In genomic region chr1:91742848-91743292, GRCh38 we compare ENCODE assay signal across 11 cellular contexts.
DNase-seq lines count a peak whose midpoint lies in the region; ATAC-seq and TF ChIP-seq lines count a peak whose summit lies in the region.
"Had no signal": no experiment of that assay in that cellular context is flagged by ENCODE, and none has a peak within 500 bp of the region (broad histone marks: within the 10 kb centered on the region; RNA-seq: fewer than 3 reads in every experiment).

No MANE protein-coding gene starts in this region.

- H3K27me3 Mint-ChIP-seq in activated CD4-positive, alpha-beta memory T cell treated with anti-CD3 and anti-CD28 coated beads for 36 hours = no peaks in the 10 kb centered on the region
- no peaks in the 10 kb centered on the region for H3K27me3 Mint-ChIP-seq in activated CD4-positive, alpha-beta memory T cell treated with anti-CD3 and anti-CD28 coated beads, Interleukin-2, amount 10 ng/mL, durations not matched to agents 7 days and 5 days

- H3K79me2 ChIP-seq in mammary epithelial cell (ENCODE audit: insufficient read depth, low read length) = no peaks in the 10 kb centered on the region

- CTCF ChIA-PET in activated CD4-positive, alpha-beta memory T cell treated with anti-CD3 and anti-CD28 coated beads for 36 hours (lab: Charles Lee) = no interaction called here
- CTCF ChIA-PET in activated CD4-positive, alpha-beta memory T cell treated with anti-CD3 and anti-CD28 coated beads, Interleukin-2, amount 10 ng/mL, durations not matched to agents 7 days and 5 days (lab: Charles Lee) = no interaction called here
- CTCF ChIA-PET in mammary epithelial cell (lab: Charles Lee; ENCODE audit: low non-redundant PET) = no interaction called here

- in situ Hi-C loops in mammary epithelial cell (cut with MboI; ENCODE audit: low sequenced_read_pairs in 2 of 2) = no loop called here

- H3K4me3 ChIP-seq in mammary epithelial cell (replicated peaks in 1 of 3; ENCODE audit: insufficient read depth in 1 of 3, low read depth in 2 of 3, low read length in 3 of 3) (no peak overlapping the region), uterus (no peak overlapping the region)
- H3K4me3 ChIP-seq: tibial nerve had no signal

- peak; percentile 29 for DNase-seq in activated CD4-positive, alpha-beta memory T cell treated with anti-CD3 and anti-CD28 coated beads for 36 hours
- no peak for DNase-seq in activated CD4-positive, alpha-beta memory T cell treated with anti-CD3 and anti-CD28 coated beads, Interleukin-2, amount 10 ng/mL, durations not matched to agents 7 days and 5 days
- DNase-seq in mammary epithelial cell (peak; percentile 55), kidney tubule cell (ENCODE audit: low spot score) (peak; percentile 56), uterus (peak; percentile 68 to 78)
- no peak for DNase-seq in activated effector memory CD4-positive, alpha-beta T cell treated with Interleukin-2 at 50 U/mL for 16 hours
- DNase-seq: activated naive CD4-positive, alpha-beta T cell treated with Interleukin-2 at 50 U/mL for 16 hours; OCI-M1 had no signal

- H3K36me3 ChIP-seq in mammary epithelial cell (ENCODE audit: insufficient read depth, low read length) = no peaks in the 10 kb centered on the region
- no peaks in the 10 kb centered on the region for H3K36me3 ChIP-seq in uterus

- no peaks in the 10 kb centered on the region for H3K4me1 Mint-ChIP-seq in activated CD4-positive, alpha-beta memory T cell treated with anti-CD3 and anti-CD28 coated beads for 36 hours (ENCODE audit: low read depth)
- no peaks in the 10 kb centered on the region for H3K4me1 Mint-ChIP-seq in activated CD4-positive, alpha-beta memory T cell treated with anti-CD3 and anti-CD28 coated beads, Interleukin-2, amount 10 ng/mL, durations not matched to agents 7 days and 5 days

- peaks cover 35% of the 10 kb centered on the region for H3K36me3 Mint-ChIP-seq in activated CD4-positive, alpha-beta memory T cell treated with anti-CD3 and anti-CD28 coated beads for 36 hours
- H3K36me3 Mint-ChIP-seq in activated CD4-positive, alpha-beta memory T cell treated with anti-CD3 and anti-CD28 coated beads, Interleukin-2, amount 10 ng/mL, durations not matched to agents 7 days and 5 days (ENCODE audit: low read depth) = peaks cover 80% of the 10 kb centered on the region

- TF ChIP-seq CTCF in mammary epithelial cell (conservative IDR thresholded peaks at IDR 0.05 in 1 of 2, IDR thresholded peaks at IDR 0.05 in 1 of 2; ENCODE audit: extremely low read depth in 1 of 2, insufficient read depth in 1 of 2, low read depth in 1 of 2, low read length in 2 of 2) = no peak
- TF ChIP-seq CTCF in uterus (IDR thresholded peaks at IDR 0.05) = no peak

- ATAC-seq in HG02870 (IDR thresholded peaks at IDR 0.05; ENCODE audit: unreplicated experiment) (no peak), HG03175 (IDR thresholded peaks at IDR 0.05; ENCODE audit: unreplicated experiment) (no peak)

- no peaks in the 10 kb centered on the region for H4K20me1 ChIP-seq in mammary epithelial cell (ENCODE audit: insufficient read depth, low read length)

- H3K9me3 Mint-ChIP-seq in activated CD4-positive, alpha-beta memory T cell treated with anti-CD3 and anti-CD28 coated beads for 36 hours = peaks cover 15% of the 10 kb centered on the region
- H3K9me3 Mint-ChIP-seq in activated CD4-positive, alpha-beta memory T cell treated with anti-CD3 and anti-CD28 coated beads, Interleukin-2, amount 10 ng/mL, durations not matched to agents 7 days and 5 days = peaks cover 36% of the 10 kb centered on the region

- BruUV-seq in mammary epithelial cell (replicated peaks; lab: Mats Ljungman, UMichigan) = no TSS peak

- WGBS in mammary epithelial cell (ENCODE audit: low coverage, missing lambda C conversion rate) = 0% methylated on average over 3 of the region's 4 CpGs

- peaks cover 12% of the 10 kb centered on the region for H3K9me3 ChIP-seq in mammary epithelial cell (replicated peaks; ENCODE audit: insufficient read depth, low read length)
- H3K9me3 ChIP-seq in uterus = no peaks in the 10 kb centered on the region

- no peak overlapping the region for H3K4me3 Mint-ChIP-seq in activated CD4-positive, alpha-beta memory T cell treated with anti-CD3 and anti-CD28 coated beads for 36 hours
- H3K4me3 Mint-ChIP-seq in activated CD4-positive, alpha-beta memory T cell treated with anti-CD3 and anti-CD28 coated beads, Interleukin-2, amount 10 ng/mL, durations not matched to agents 7 days and 5 days = no peak overlapping the region

- no peak overlapping the region for H3K9ac ChIP-seq in mammary epithelial cell (ENCODE audit: insufficient read depth, low read length)

- intact Hi-C loops in activated CD4-positive, alpha-beta memory T cell treated with anti-CD3 and anti-CD28 coated beads for 36 hours (cut with micrococcal nuclease) = no loop called here
- intact Hi-C loops in mammary epithelial cell (cut with micrococcal nuclease) (no loop called here), uterus (cut with DNase I; ENCODE audit: low total_unique reads) (no loop called here)

- TF ChIP-seq POLR2A in uterus (IDR thresholded peaks at IDR 0.05) = no peak

- H3K27ac ChIP-seq in mammary epithelial cell (ENCODE audit: insufficient read depth, low read depth, low read length) (no peak overlapping the region), uterus (peak overlapping the region; percentile 70 to 83)

- H3K27me3 ChIP-seq in mammary epithelial cell (ENCODE audit: insufficient read depth, low read length) (no peaks in the 10 kb centered on the region), uterus (no peaks in the 10 kb centered on the region)
- H3K27me3 ChIP-seq: tibial nerve had no signal

- POLR2A ChIA-PET in activated CD4-positive, alpha-beta memory T cell treated with anti-CD3 and anti-CD28 coated beads for 36 hours (lab: Charles Lee) = interaction anchor here (0.8 kb wide), 1 partner anchor 59 kb away, joined by 3 read pairs; no protein-coding TSS in a partner anchor
- POLR2A ChIA-PET in activated CD4-positive, alpha-beta memory T cell treated with anti-CD3 and anti-CD28 coated beads, Interleukin-2, amount 10 ng/mL, durations not matched to agents 7 days and 5 days (lab: Charles Lee) = no interaction called here

- H2AFZ ChIP-seq in mammary epithelial cell (ENCODE audit: low read depth, low read length) = no peak overlapping the region

- no peak overlapping the region for H3K4me2 ChIP-seq in mammary epithelial cell (ENCODE audit: insufficient read depth, low read depth, low read length)

- dilution Hi-C loops in mammary epithelial cell (cut with HindIII; ENCODE audit: low sequenced_read_pairs) = loop anchor here (5.0 kb wide), 1 partner anchor 69 kb away; no protein-coding TSS in a partner anchor

- H3K27ac Mint-ChIP-seq in activated CD4-positive, alpha-beta memory T cell treated with anti-CD3 and anti-CD28 coated beads for 36 hours = no peak overlapping the region
- H3K27ac Mint-ChIP-seq in activated CD4-positive, alpha-beta memory T cell treated with anti-CD3 and anti-CD28 coated beads, Interleukin-2, amount 10 ng/mL, durations not matched to agents 7 days and 5 days = no peak overlapping the region

- H3K4me1 ChIP-seq in mammary epithelial cell (ENCODE audit: insufficient read depth, low read length) (peaks cover 4% of the 10 kb centered on the region), uterus (peaks cover 7 to 18% of the 10 kb centered on the region in 2 donors)

Comparison
In these comparisons a context has a peak if more than half of its experiments do, and no peak if none do; other contexts are left out.
1. DNase-seq: peak in activated CD4-positive, alpha-beta memory T cell treated with anti-CD3 and anti-CD28 coated beads for 36 hours (single experiment), mammary epithelial cell (single experiment), kidney tubule cell (single experiment) and uterus (2 of 2); none in activated CD4-positive, alpha-beta memory T cell treated with anti-CD3 and anti-CD28 coated beads, Interleukin-2, amount 10 ng/mL, durations not matched to agents 7 days and 5 days (single experiment) and activated effector memory CD4-positive, alpha-beta T cell treated with Interleukin-2 at 50 U/mL for 16 hours (single experiment).